Comparison of ENCODE assay signal across 8 cellular contexts in genomic region chr12:54526800-54527630, GRCh38. TPM values are rescaled to one million over a fixed set of nuclear protein-coding genes. Genes with fewer than 3 reads are reported as not detected.
DNase-seq lines count a peak whose midpoint lies in the region; ATAC-seq and TF ChIP-seq lines count a peak whose summit lies in the region.

No MANE protein-coding gene starts in this region.

- no peaks in the 10 kb centered on the region for H3K36me3 Mint-ChIP-seq in progenitor cell of endocrine pancreas (ENCODE audit: insufficient read depth)

- peak; percentile 64 for TF ChIP-seq CTCF in fibroblast of villous mesenchyme (IDR thresholded peaks at IDR 0.05; ENCODE audit: insufficient read depth, low read depth, low read length)
- peak; percentile 71 for TF ChIP-seq CTCF in progenitor cell of endocrine pancreas (IDR thresholded peaks at IDR 0.05; ENCODE audit: unreplicated experiment)

- no peaks in the 10 kb centered on the region for H3K9me3 Mint-ChIP-seq in progenitor cell of endocrine pancreas (ENCODE audit: low read depth)

- no peak overlapping the region for H3K4me3 Mint-ChIP-seq in progenitor cell of endocrine pancreas (ENCODE audit: low read depth)

- H3K27me3 Mint-ChIP-seq in progenitor cell of endocrine pancreas, result peaks cover 43% of the 10 kb centered on the region

- DNase-seq in DMS 273 (lab: John Stamatoyannopoulos, UW; ENCODE audit: unreplicated experiment) (peak; percentile 54), DMS 273 treated with DMSO at 0.1 percent for 48 hours (lab: John Stamatoyannopoulos, UW) (no peak), M059J (ENCODE audit: low read depth) (peak; percentile 28), fibroblast of villous mesenchyme (ENCODE audit: low read depth) (peak; percentile 23), progenitor cell of endocrine pancreas (ENCODE audit: low spot score, unreplicated experiment) (peak; percentile 48), ureter (ENCODE audit: low spot score) (no peak)
- peak; percentile 74 for DNase-seq in activated CD8-positive, alpha-beta memory T cell treated with anti-CD3 and anti-CD28 coated beads for 24 hours

- ATAC-seq in GM21381 (IDR thresholded peaks at IDR 0.05; ENCODE audit: unreplicated experiment), result no peak

- H3K27ac Mint-ChIP-seq in progenitor cell of endocrine pancreas, result no peak overlapping the region

- no peak overlapping the region for H3K4me3 ChIP-seq in fibroblast of villous mesenchyme (ENCODE audit: low read depth, low read length)

- H3K4me1 Mint-ChIP-seq in progenitor cell of endocrine pancreas (ENCODE audit: low read depth), result peaks cover under 1% of the 10 kb centered on the region

RNA-seq across cellular contexts. Expression of gene PDE1B, which starts 22.4 kb away (rescaled TPM):
- total RNA-seq in M059J (2014; rRNA removed; shearing (Covaris generic)), result not detected in 2 replicates
- total RNA-seq in fibroblast of villous mesenchyme, result not detected in 2 replicates
- total RNA-seq in progenitor cell of endocrine pancreas, result 0.71 and 0.81 TPM in 2 replicates
- 5.5 TPM for total RNA-seq in ureter

RNA-seq across cellular contexts. Expression of gene NCKAP1L, which starts 29.5 kb away (rescaled TPM):
- 0.07 and 0.10 TPM in 2 replicates for total RNA-seq in M059J (2014; rRNA removed; shearing (Covaris generic))
- not detected in 2 replicates for total RNA-seq in fibroblast of villous mesenchyme
- not detected in 2 replicates for total RNA-seq in progenitor cell of endocrine pancreas
- total RNA-seq in ureter, result 17.4 TPM

RNA-seq across cellular contexts. Expression of gene GTSF1, which starts 53.6 kb away (rescaled TPM):
- not detected in 2 replicates for total RNA-seq in M059J (2014; rRNA removed; shearing (Covaris generic))
- total RNA-seq in fibroblast of villous mesenchyme, result 1.7 and 3.5 TPM in 2 replicates
- not detected in 2 replicates for total RNA-seq in progenitor cell of endocrine pancreas
- 0.62 TPM for total RNA-seq in ureter

Comparison
In these comparisons a context has a peak if more than half of its experiments do, and no peak if none do; other contexts are left out.
1. DNase-seq: peak in DMS 273 (single experiment), M059J (single experiment), activated CD8-positive, alpha-beta memory T cell treated with anti-CD3 and anti-CD28 coated beads for 24 hours (single experiment), fibroblast of villous mesenchyme (single experiment) and progenitor cell of endocrine pancreas (single experiment); none in DMS 273 treated with DMSO at 0.1 percent for 48 hours (single experiment) and ureter (single experiment).
2. RNA of gene NCKAP1L, which starts 29.5 kb away (total RNA-seq): 17.4 TPM in ureter (single experiment); 0.07 to 0.10 TPM in M059J, not detected in fibroblast of villous mesenchyme and not detected in progenitor cell of endocrine pancreas; every median in the first group is over 10 times any median in the second.